In the genomic region with DNA sequence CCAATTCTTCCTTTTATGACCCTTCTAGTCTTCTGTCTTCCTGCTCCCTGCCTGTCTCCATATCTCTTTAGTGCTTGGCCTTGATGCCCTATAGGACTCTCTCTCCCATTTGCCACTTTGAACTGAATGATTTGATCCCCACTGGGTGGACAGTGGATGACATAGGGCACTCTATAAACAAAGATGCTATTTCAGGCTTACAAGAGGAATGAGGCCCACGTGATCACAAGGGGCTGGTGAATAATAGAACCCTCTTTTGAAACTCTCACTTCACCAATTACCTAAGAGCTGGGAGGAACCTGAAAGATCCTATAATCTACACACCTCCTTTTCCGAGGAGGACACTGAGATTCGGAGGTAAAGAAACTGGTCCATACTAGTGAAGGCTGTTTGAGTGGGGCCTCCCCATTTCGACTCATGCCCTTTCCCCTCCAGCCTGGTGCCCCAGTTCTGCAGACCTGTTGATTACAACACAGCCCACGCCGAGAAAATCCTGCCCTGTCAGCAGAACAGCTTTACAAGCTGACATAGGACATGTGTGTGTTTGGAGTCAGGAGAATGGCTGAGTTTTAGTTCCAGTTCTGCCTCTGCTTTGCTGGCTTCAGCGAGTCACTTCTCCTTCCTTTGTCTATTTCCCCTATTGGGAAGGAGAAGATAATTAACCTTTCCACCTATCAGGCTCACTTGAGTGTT, we compare ENCODE assay signal across 1 cellular context.
TF ChIP-seq lines count a peak whose summit lies in the region.

No MANE protein-coding gene starts in this region.

TF ChIP-seq in GM23338, 12 proteins besides CTCF, POLR2A, EP300 and RAD21 (continued from another document):
- TF ChIP-seq, protein P1, sequence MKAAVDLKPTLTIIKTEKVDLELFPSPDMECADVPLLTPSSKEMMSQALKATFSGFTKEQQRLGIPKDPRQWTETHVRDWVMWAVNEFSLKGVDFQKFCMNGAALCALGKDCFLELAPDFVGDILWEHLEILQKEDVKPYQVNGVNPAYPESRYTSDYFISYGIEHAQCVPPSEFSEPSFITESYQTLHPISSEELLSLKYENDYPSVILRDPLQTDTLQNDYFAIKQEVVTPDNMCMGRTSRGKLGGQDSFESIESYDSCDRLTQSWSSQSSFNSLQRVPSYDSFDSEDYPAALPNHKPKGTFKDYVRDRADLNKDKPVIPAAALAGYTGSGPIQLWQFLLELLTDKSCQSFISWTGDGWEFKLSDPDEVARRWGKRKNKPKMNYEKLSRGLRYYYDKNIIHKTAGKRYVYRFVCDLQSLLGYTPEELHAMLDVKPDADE (IDR thresholded peaks at IDR 0.05), result no peak
- TF ChIP-seq ZNF114 (CRISPR knock-in tag; IDR thresholded peaks at IDR 0.05), result no peak
- TF ChIP-seq, protein P2, sequence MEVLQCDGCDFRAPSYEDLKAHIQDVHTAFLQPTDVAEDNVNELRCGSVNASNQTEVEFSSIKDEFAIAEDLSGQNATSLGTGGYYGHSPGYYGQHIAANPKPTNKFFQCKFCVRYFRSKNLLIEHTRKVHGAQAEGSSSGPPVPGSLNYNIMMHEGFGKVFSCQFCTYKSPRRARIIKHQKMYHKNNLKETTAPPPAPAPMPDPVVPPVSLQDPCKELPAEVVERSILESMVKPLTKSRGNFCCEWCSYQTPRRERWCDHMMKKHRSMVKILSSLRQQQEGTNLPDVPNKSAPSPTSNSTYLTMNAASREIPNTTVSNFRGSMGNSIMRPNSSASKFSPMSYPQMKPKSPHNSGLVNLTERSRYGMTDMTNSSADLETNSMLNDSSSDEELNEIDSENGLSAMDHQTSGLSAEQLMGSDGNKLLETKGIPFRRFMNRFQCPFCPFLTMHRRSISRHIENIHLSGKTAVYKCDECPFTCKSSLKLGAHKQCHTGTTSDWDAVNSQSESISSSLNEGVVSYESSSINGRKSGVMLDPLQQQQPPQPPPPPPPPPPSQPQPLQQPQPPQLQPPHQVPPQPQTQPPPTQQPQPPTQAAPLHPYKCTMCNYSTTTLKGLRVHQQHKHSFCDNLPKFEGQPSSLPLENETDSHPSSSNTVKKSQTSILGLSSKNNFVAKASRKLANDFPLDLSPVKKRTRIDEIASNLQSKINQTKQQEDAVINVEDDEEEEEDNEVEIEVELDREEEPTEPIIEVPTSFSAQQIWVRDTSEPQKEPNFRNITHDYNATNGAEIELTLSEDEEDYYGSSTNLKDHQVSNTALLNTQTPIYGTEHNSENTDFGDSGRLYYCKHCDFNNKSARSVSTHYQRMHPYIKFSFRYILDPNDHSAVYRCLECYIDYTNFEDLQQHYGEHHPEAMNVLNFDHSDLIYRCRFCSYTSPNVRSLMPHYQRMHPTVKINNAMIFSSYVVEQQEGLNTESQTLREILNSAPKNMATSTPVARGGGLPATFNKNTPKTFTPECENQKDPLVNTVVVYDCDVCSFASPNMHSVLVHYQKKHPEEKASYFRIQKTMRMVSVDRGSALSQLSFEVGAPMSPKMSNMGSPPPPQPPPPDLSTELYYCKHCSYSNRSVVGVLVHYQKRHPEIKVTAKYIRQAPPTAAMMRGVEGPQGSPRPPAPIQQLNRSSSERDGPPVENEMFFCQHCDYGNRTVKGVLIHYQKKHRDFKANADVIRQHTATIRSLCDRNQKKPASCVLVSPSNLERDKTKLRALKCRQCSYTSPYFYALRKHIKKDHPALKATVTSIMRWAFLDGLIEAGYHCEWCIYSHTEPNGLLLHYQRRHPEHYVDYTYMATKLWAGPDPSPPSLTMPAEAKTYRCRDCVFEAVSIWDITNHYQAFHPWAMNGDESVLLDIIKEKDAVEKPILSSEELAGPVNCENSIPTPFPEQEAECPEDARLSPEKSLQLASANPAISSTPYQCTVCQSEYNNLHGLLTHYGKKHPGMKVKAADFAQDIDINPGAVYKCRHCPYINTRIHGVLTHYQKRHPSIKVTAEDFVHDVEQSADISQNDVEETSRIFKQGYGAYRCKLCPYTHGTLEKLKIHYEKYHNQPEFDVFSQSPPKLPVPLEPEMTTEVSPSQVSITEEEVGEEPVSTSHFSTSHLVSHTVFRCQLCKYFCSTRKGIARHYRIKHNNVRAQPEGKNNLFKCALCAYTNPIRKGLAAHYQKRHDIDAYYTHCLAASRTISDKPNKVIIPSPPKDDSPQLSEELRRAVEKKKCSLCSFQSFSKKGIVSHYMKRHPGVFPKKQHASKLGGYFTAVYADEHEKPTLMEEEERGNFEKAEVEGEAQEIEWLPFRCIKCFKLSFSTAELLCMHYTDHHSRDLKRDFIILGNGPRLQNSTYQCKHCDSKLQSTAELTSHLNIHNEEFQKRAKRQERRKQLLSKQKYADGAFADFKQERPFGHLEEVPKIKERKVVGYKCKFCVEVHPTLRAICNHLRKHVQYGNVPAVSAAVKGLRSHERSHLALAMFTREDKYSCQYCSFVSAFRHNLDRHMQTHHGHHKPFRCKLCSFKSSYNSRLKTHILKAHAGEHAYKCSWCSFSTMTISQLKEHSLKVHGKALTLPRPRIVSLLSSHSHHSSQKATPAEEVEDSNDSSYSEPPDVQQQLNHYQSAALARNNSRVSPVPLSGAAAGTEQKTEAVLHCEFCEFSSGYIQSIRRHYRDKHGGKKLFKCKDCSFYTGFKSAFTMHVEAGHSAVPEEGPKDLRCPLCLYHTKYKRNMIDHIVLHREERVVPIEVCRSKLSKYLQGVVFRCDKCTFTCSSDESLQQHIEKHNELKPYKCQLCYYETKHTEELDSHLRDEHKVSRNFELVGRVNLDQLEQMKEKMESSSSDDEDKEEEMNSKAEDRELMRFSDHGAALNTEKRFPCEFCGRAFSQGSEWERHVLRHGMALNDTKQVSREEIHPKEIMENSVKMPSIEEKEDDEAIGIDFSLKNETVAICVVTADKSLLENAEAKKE (CRISPR knock-in tag; IDR thresholded peaks at IDR 0.05), result no peak
- TF ChIP-seq NANOG (IDR thresholded peaks at IDR 0.05; ENCODE audit: borderline replicate concordance), result no peak
TF ChIP-seq in GM23338: peak in this region for 0.
